ENCODE assay signal across 9 cellular contexts in genomic region chr11:122853971-122854446, GRCh38. TPM values are rescaled to one million over a fixed set of nuclear protein-coding genes. Genes with fewer than 3 reads are reported as not detected.
DNase-seq lines count a peak whose midpoint lies in the region; ATAC-seq and TF ChIP-seq lines count a peak whose summit lies in the region.
"Had no signal": no experiment of that assay in that cellular context is flagged by ENCODE, and none has a peak within 500 bp of the region (broad histone marks: within the 10 kb centered on the region; RNA-seq: fewer than 3 reads in every experiment).

No MANE protein-coding gene starts in this region.

- ATAC-seq in omental fat pad (ENCODE audit: low FRiP score) = no peak
- no peak for ATAC-seq in GM21529 (IDR thresholded peaks at IDR 0.05; ENCODE audit: unreplicated experiment)
- ATAC-seq: stimulated activated naive CD8-positive, alpha-beta T cell treated with anti-CD3 and anti-CD28 coated beads, Interleukin-15, amount 100 ng/mL, for 72 hours had no signal

- H2BK5ac ChIP-seq in neuronal stem cell (ENCODE audit: low read length) = no peak overlapping the region

- H3K27ac Mint-ChIP-seq in Calu3 (ENCODE audit: unreplicated experiment) = no peak overlapping the region
- no peak overlapping the region for H3K27ac Mint-ChIP-seq in HFFc6
- H3K27ac Mint-ChIP-seq: stimulated activated naive CD8-positive, alpha-beta T cell treated with anti-CD3 and anti-CD28 coated beads, Interleukin-15, amount 100 ng/mL, for 72 hours had no signal

- no peak overlapping the region for H3K4me2 ChIP-seq in neuronal stem cell (ENCODE audit: insufficient read depth, low read length, poor library complexity, severe bottlenecking)

- H3K23ac ChIP-seq in neuronal stem cell (ENCODE audit: low read depth, low read length, poor library complexity) = no peak overlapping the region

- H3K27ac ChIP-seq in neuronal stem cell (replicated peaks; ENCODE audit: low read length) = no peak overlapping the region

- H3K9me3 ChIP-seq in neuronal stem cell (replicated peaks in 1 of 2; ENCODE audit: control insufficient read depth in 2 of 2, insufficient read depth in 1 of 2, low read depth in 1 of 2, low read length in 2 of 2) = no peaks in the 10 kb centered on the region

- no peak overlapping the region for H3K14ac ChIP-seq in neuronal stem cell (ENCODE audit: low read length)

- intact Hi-C loops in Calu3 (cut with micrococcal nuclease; ENCODE audit: unreplicated experiment) = loop anchor here (1.0 to 2.0 kb wide), 3 partner anchors 40 to 221 kb away; no protein-coding TSS in a partner anchor

- no CpG with 5 or more reads among the region's 3 CpGs for WGBS in neuronal stem cell (ENCODE audit: extremely low coverage in 2 of 2, insufficient read length in 2 of 2, insufficient replicate concordance in 1 of 2), 2 donors

- CTCF ChIA-PET in Calu3 (lab: Charles Lee) = interaction anchor here (0.6 to 1.1 kb wide), 7 partner anchors 37 to 225 kb away, joined by 3 to 8 read pairs (median 3); no protein-coding TSS in a partner anchor

- H3K9ac ChIP-seq in neuronal stem cell (ENCODE audit: low read depth, low read length, poor library complexity) = no peak overlapping the region

- no peak overlapping the region for H4K8ac ChIP-seq in neuronal stem cell (ENCODE audit: low read depth, low read length)

- peaks cover 19% of the 10 kb centered on the region for H3K4me1 Mint-ChIP-seq in Calu3 (ENCODE audit: low read depth, unreplicated experiment)
- H3K4me1 Mint-ChIP-seq in HFFc6 (ENCODE audit: low read depth) = peaks cover 61% of the 10 kb centered on the region

- no peak overlapping the region for H2AK5ac ChIP-seq in neuronal stem cell (ENCODE audit: low read depth, low read length)

- H3K9me3 Mint-ChIP-seq in Calu3 (ENCODE audit: low read depth, unreplicated experiment) (no peaks in the 10 kb centered on the region), HFFc6 (no peaks in the 10 kb centered on the region)
- H3K9me3 Mint-ChIP-seq: stimulated activated naive CD8-positive, alpha-beta T cell treated with anti-CD3 and anti-CD28 coated beads, Interleukin-15, amount 100 ng/mL, for 72 hours had no signal

- no peak overlapping the region for H3K4ac ChIP-seq in neuronal stem cell (ENCODE audit: low read length)

- no peak overlapping the region for H2BK12ac ChIP-seq in neuronal stem cell (ENCODE audit: low read length)

- no peak overlapping the region for H3K18ac ChIP-seq in neuronal stem cell (ENCODE audit: low read length)

- peaks cover 5 to 10% of the 10 kb centered on the region in 2 donors for H3K4me1 ChIP-seq in neuronal stem cell (ENCODE audit: control insufficient read depth in 2 of 2, insufficient read depth in 1 of 2, low read depth in 1 of 2, low read length in 2 of 2)

- no peaks in the 10 kb centered on the region for H3K27me3 Mint-ChIP-seq in Calu3 (ENCODE audit: unreplicated experiment)
- H3K27me3 Mint-ChIP-seq in HFFc6 (ENCODE audit: insufficient read depth) = no peaks in the 10 kb centered on the region
- H3K27me3 Mint-ChIP-seq: stimulated activated naive CD8-positive, alpha-beta T cell treated with anti-CD3 and anti-CD28 coated beads, Interleukin-15, amount 100 ng/mL, for 72 hours had no signal

- no peaks in the 10 kb centered on the region for H3K27me3 ChIP-seq in neuronal stem cell (ENCODE audit: control insufficient read depth in 3 of 3, insufficient read depth in 3 of 3, low read depth in 1 of 3, low read length in 3 of 3)

- H2AFZ ChIP-seq in neuronal stem cell (ENCODE audit: low read length) = peak overlapping the region; percentile 69

- no TSS peak for BruUV-seq in Calu3 (replicated peaks; lab: Mats Ljungman, UMichigan)

- peak; percentile 61 for DNase-seq in Calu3
- peak; percentile 81 for DNase-seq in HFFc6
- peak; percentile 93 for DNase-seq in NCI-H526 treated with DMSO at 0.1 percent for 48 hours (lab: John Stamatoyannopoulos, UW)
- peak; percentile 18 to 39 for DNase-seq in activated CD4-positive, alpha-beta T cell treated with anti-CD3 and anti-CD28 coated beads, Interleukin-2, amount 50 U/mL, for 48 hours
- peak; percentile 86 for DNase-seq in fibroblast of mammary gland (ENCODE audit: low read depth)
- peak; percentile 65 for DNase-seq in neuronal stem cell (ENCODE audit: low spot score)
- no peak for DNase-seq in omental fat pad (ENCODE audit: low spot score)

- H2BK15ac ChIP-seq in neuronal stem cell (ENCODE audit: low read length) = no peak overlapping the region

- H3K4me3 Mint-ChIP-seq in Calu3 (ENCODE audit: low read depth, unreplicated experiment) (no peak overlapping the region), HFFc6 (no peak overlapping the region)
- H3K4me3 Mint-ChIP-seq: stimulated activated naive CD8-positive, alpha-beta T cell treated with anti-CD3 and anti-CD28 coated beads, Interleukin-15, amount 100 ng/mL, for 72 hours had no signal

- H4K91ac ChIP-seq in neuronal stem cell (ENCODE audit: low read depth, low read length, poor library complexity) = no peak overlapping the region

- H3K36me3 ChIP-seq in neuronal stem cell (replicated peaks in 1 of 2; ENCODE audit: control insufficient read depth in 2 of 2, insufficient read depth in 2 of 2, low read length in 2 of 2) = no peaks in the 10 kb centered on the region

- no peaks in the 10 kb centered on the region for H3K36me3 Mint-ChIP-seq in Calu3 (ENCODE audit: insufficient read depth, unreplicated experiment)
- no peaks in the 10 kb centered on the region for H3K36me3 Mint-ChIP-seq in HFFc6 (ENCODE audit: low read depth)

- H2BK120ac ChIP-seq in neuronal stem cell (ENCODE audit: low read depth, low read length) = no peak overlapping the region

- TF ChIP-seq CTCF in Calu3 (IDR thresholded peaks at IDR 0.05; ENCODE audit: unreplicated experiment) (no peak), HFFc6 (IDR thresholded peaks at IDR 0.05) (peak; percentile 93), fibroblast of mammary gland (conservative IDR thresholded peaks at IDR 0.05; ENCODE audit: control insufficient read depth, insufficient read depth, low read depth, low read length) (peak; percentile 64), omental fat pad (IDR thresholded peaks at IDR 0.05) (peak in 1 of 3 donors; percentile 61)

- H3K4me3 ChIP-seq in fibroblast of mammary gland (ENCODE audit: control insufficient read depth, low read depth, low read length) (no peak overlapping the region), neuronal stem cell (ENCODE audit: low read length in 2 of 2) (no peak overlapping the region)

- H3K79me1 ChIP-seq in neuronal stem cell (ENCODE audit: low read depth, low read length) = no peaks in the 10 kb centered on the region

RNA-seq across cellular contexts. Expression of gene CRTAM, which starts 15.7 kb away (rescaled TPM):
- not detected in 2 replicates for total RNA-seq in Calu3 (2022)
- total RNA-seq in HFFc6 (2021; fragmentation: NEBNext Ultra II Directional; extraction: Animal tissue kit (Norgen Biotek cat#: 25700)) = not detected
- not detected for polyA plus RNA-seq in neuronal stem cell (2013, experiment 1 of 2)
- polyA plus RNA-seq in neuronal stem cell (2013, experiment 2 of 2) = not detected
- 1 to 10 TPM in 2 of 4 donors, under 1 TPM in 1, not detected in 1; 0.38 to 2.6 (median 1.1) TPM for total RNA-seq in omental fat pad

RNA-seq across cellular contexts. Expression of gene JHY, which starts 28.6 kb away (rescaled TPM):
- total RNA-seq in Calu3 (2022) (2.7 and 3.5 TPM in 2 replicates), omental fat pad (10 to 100 TPM in 1 of 4 donors, 1 to 10 TPM in 3; 5.4 to 17.7 (median 7.6) TPM)
- total RNA-seq in HFFc6 (2021; fragmentation: NEBNext Ultra II Directional; extraction: Animal tissue kit (Norgen Biotek cat#: 25700)) = 1 to 10 TPM; 5.2 to 6.4 (median 5.7) TPM
- 2.7 TPM for polyA plus RNA-seq in neuronal stem cell (2013, experiment 1 of 2)
- polyA plus RNA-seq in neuronal stem cell (2013, experiment 2 of 2) = 2.9 TPM
